ENCODE assay signal across 21 cellular contexts in the genomic region with DNA sequence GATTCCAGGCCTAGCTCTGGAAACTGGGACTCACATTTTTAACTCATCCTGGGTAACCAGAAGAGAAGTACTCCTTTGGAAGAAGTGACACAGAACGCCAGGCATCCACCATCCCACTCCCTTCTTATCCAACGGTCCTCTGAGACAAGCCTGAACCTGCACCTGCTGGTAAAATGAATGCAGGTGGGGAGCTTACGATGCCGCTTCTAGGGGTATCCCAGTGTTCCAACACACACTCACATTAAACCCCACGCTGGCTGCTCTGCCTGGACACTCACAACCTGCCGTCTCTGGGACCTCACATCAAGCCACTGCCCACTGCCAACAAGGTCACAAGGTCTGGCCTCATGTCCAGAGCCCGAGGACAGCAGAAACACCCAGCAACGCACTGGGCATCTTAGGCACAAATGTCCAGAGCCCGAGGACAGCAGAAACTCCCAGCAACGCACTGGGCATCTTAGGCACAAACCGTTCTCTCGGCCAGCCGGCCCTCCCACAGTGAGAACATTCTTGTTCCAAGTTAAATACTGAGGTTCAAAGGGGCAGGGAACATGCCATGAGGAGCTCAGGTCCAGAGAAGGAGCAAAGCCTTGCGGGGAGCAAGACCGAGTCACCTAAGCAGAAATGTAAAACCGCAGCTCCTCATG. TPM values are rescaled to one million over a fixed set of nuclear protein-coding genes. Genes with fewer than 3 reads are reported as not detected.
DNase-seq lines count a peak whose midpoint lies in the region; ATAC-seq and TF ChIP-seq lines count a peak whose summit lies in the region.
"Had no signal": no experiment of that assay in that cellular context is flagged by ENCODE, and none has a peak within 500 bp of the region (broad histone marks: within the 10 kb centered on the region; RNA-seq: fewer than 3 reads in every experiment).

No MANE protein-coding gene starts in this region.

- peaks cover 31% of the 10 kb centered on the region for H3K4me1 Mint-ChIP-seq in activated T-cell treated with anti-CD3 and anti-CD28 coated beads, Interleukin-2, amount 50 U/mL, for 24 hours (ENCODE audit: low read depth)
- peaks cover 16% of the 10 kb centered on the region for H3K4me1 Mint-ChIP-seq in type B pancreatic cell (ENCODE audit: unreplicated experiment)
- H3K4me1 Mint-ChIP-seq: mesothelial cell of epicardium had no signal

- H3K9me3 ChIP-seq in colonic mucosa (no peaks in the 10 kb centered on the region), mucosa of descending colon (no peaks in the 10 kb centered on the region)
- H3K9me3 ChIP-seq: A549, neutrophil, SJCRH30, thyroid gland had no signal

- H3K4me1 ChIP-seq in colonic mucosa (peaks cover 28% of the 10 kb centered on the region), mucosa of descending colon (ENCODE audit: low read depth) (peaks cover 40% of the 10 kb centered on the region)
- H3K4me1 ChIP-seq: A549, SJCRH30 had no signal

- ATAC-seq in mucosa of descending colon: no peak
- ATAC-seq: A549 had no signal

- peak; percentile 16 for DNase-seq in activated T-cell treated with anti-CD3 and anti-CD28 coated beads, Interleukin-2, amount 50 U/mL, for 24 hours
- DNase-seq in activated T-cell treated with anti-CD3 and anti-CD28 coated beads, Interleukin-2, amount 50 U/mL, for 1 hour: no peak
- DNase-seq in colonic mucosa (peak; percentile 16), mucosa of descending colon (peak; percentile 4 to 31 (median 25)), type B pancreatic cell (ENCODE audit: extremely low spot score, unreplicated experiment) (peak; percentile 37), H4 (ENCODE audit: low spot score) (no peak), H7 (no peak), hepatic stellate cell (ENCODE audit: low spot score) (no peak)
- DNase-seq: activated CD4-positive, alpha-beta T cell treated with anti-CD3 and anti-CD28 coated beads for 48 hours; CD4-positive, alpha-beta T cell; foreskin melanocyte; MV-4-11; NCI-H2029 treated with DMSO at 0.1 percent for 48 hours; NCI-H524 treated with DMSO at 0.1 percent for 48 hours; SJCRH30; stimulated activated CD4-positive, alpha-beta T cell treated with anti-CD3 and anti-CD28 coated beads, Interleukin-4, amount 100 ng/mL, for 4 hours had no signal

- no peak overlapping the region for H3K27ac ChIP-seq in colonic mucosa
- H3K27ac ChIP-seq: A549, neutrophil, SJCRH30 had no signal

- H3K36me3 ChIP-seq in colonic mucosa: peaks cover 4% of the 10 kb centered on the region
- H3K36me3 ChIP-seq in mucosa of descending colon (ENCODE audit: low read depth): no peaks in the 10 kb centered on the region
- no peaks in the 10 kb centered on the region for H3K36me3 ChIP-seq in H7 (replicated peaks; ENCODE audit: control insufficient read depth, insufficient read depth, low read length)
- H3K36me3 ChIP-seq: SJCRH30 had no signal

- intact Hi-C loops in colonic mucosa (cut with DNase I) (loop anchor here (10.0 kb wide), 2 partner anchors 93 to 203 kb away; a partner anchor contains a TSS), mucosa of descending colon (cut with DNase I, micrococcal nuclease) (no loop called here)

- peaks cover 4% of the 10 kb centered on the region for H3K9me3 Mint-ChIP-seq in activated T-cell treated with anti-CD3 and anti-CD28 coated beads, Interleukin-2, amount 50 U/mL, for 24 hours
- no peaks in the 10 kb centered on the region for H3K9me3 Mint-ChIP-seq in type B pancreatic cell
- H3K9me3 Mint-ChIP-seq: CD4-positive, alpha-beta T cell had no signal

- H3K27me3 Mint-ChIP-seq in activated T-cell treated with anti-CD3 and anti-CD28 coated beads, Interleukin-2, amount 50 U/mL, for 24 hours: no peaks in the 10 kb centered on the region
- no peaks in the 10 kb centered on the region for H3K27me3 Mint-ChIP-seq in type B pancreatic cell
- H3K27me3 Mint-ChIP-seq: activated naive CD8-positive, alpha-beta T cell; CD4-positive, alpha-beta T cell had no signal

- no peak overlapping the region for H3K27ac Mint-ChIP-seq in activated T-cell treated with anti-CD3 and anti-CD28 coated beads, Interleukin-2, amount 50 U/mL, for 24 hours
- H3K27ac Mint-ChIP-seq in type B pancreatic cell: no peak overlapping the region
- H3K27ac Mint-ChIP-seq: CD4-positive, alpha-beta T cell; mesothelial cell of epicardium had no signal

- no peak overlapping the region for H3K4me3 Mint-ChIP-seq in activated T-cell treated with anti-CD3 and anti-CD28 coated beads, Interleukin-2, amount 50 U/mL, for 24 hours
- no peak overlapping the region for H3K4me3 Mint-ChIP-seq in type B pancreatic cell
- H3K4me3 Mint-ChIP-seq: activated naive CD8-positive, alpha-beta T cell; CD4-positive, alpha-beta T cell; mesothelial cell of epicardium had no signal

- no peak overlapping the region for H3K4me3 ChIP-seq in colonic mucosa
- H3K4me3 ChIP-seq in mucosa of descending colon: no peak overlapping the region
- no peak overlapping the region for H3K4me3 ChIP-seq in H7 (ENCODE audit: insufficient read depth, low read depth, low read length)
- H3K4me3 ChIP-seq: A549, SJCRH30, thyroid gland had no signal

- H3K36me3 Mint-ChIP-seq in activated T-cell treated with anti-CD3 and anti-CD28 coated beads, Interleukin-2, amount 50 U/mL, for 24 hours (ENCODE audit: low read depth): peaks cover 73% of the 10 kb centered on the region
- peaks cover 36% of the 10 kb centered on the region for H3K36me3 Mint-ChIP-seq in type B pancreatic cell

- H3K27me3 ChIP-seq in colonic mucosa: no peaks in the 10 kb centered on the region
- no peaks in the 10 kb centered on the region for H3K27me3 ChIP-seq in H7 (ENCODE audit: control insufficient read depth, insufficient read depth, low read length)
- H3K27me3 ChIP-seq: neutrophil, SJCRH30, thyroid gland had no signal

- TF ChIP-seq CTCF in colonic mucosa (IDR thresholded peaks at IDR 0.05): no peak
- no peak for TF ChIP-seq CTCF in mucosa of descending colon (IDR thresholded peaks at IDR 0.05)
- no peak for TF ChIP-seq CTCF in type B pancreatic cell (conservative IDR thresholded peaks at IDR 0.05)

- peak overlapping the region in 1 of 2 donors; percentile 59 for H3K9ac ChIP-seq in colonic mucosa (ENCODE audit: low read depth in 2 of 2, low read length in 2 of 2)

RNA-seq across cellular contexts. Expression of a gene that starts 9.9 kb away (rescaled TPM):
- 10 to 100 TPM; 74.9 to 88.0 TPM for total RNA-seq in colonic mucosa
- total RNA-seq in mucosa of descending colon: 10 to 100 TPM; 54.5 to 90.1 (median 68.6) TPM
- 39.3 and 39.7 TPM in 2 replicates for total RNA-seq in type B pancreatic cell (ENCODE audit: low replicate concordance)
- total RNA-seq in H4 (2014; rRNA removed; shearing (Covaris generic)): 17.4 and 25.6 TPM in 2 replicates
- 19.6 and 28.6 TPM in 2 replicates for total RNA-seq in H7 (2014; rRNA removed; shearing (Covaris generic))

RNA-seq across cellular contexts. Expression of a gene that starts 22.8 kb away (rescaled TPM):
- 10 to 100 TPM; 51.8 to 59.6 TPM for total RNA-seq in colonic mucosa
- total RNA-seq in mucosa of descending colon: 10 to 100 TPM; 33.8 to 73.7 (median 68.4) TPM
- total RNA-seq in type B pancreatic cell (ENCODE audit: low replicate concordance): 9.9 and 25.0 TPM in 2 replicates
- total RNA-seq in H4 (2014; rRNA removed; shearing (Covaris generic)): 16.9 and 26.2 TPM in 2 replicates
- total RNA-seq in H7 (2014; rRNA removed; shearing (Covaris generic)): 1.6 and 2.8 TPM in 2 replicates
- total RNA-seq: SJCRH30 had no signal

RNA-seq across cellular contexts. Expression of a gene that starts 46.8 kb away (rescaled TPM):
- total RNA-seq in colonic mucosa (100 to 1,000 TPM; 101 to 138 TPM), mucosa of descending colon (10 to 100 TPM; 64.1 to 83.4 (median 76.7) TPM), type B pancreatic cell (ENCODE audit: low replicate concordance) (103 and 126 TPM in 2 replicates)
- total RNA-seq in H4 (2014; rRNA removed; shearing (Covaris generic)): 144 and 146 TPM in 2 replicates
- total RNA-seq in H7 (2014; rRNA removed; shearing (Covaris generic)): 80.2 and 98.4 TPM in 2 replicates

Comparison
In these comparisons a context has a peak if more than half of its experiments do, and no peak if none do; other contexts are left out.
1. DNase-seq: peak in activated T-cell treated with anti-CD3 and anti-CD28 coated beads, Interleukin-2, amount 50 U/mL, for 24 hours (single experiment), colonic mucosa (single experiment), mucosa of descending colon (3 of 3) and type B pancreatic cell (single experiment); none in activated T-cell treated with anti-CD3 and anti-CD28 coated beads, Interleukin-2, amount 50 U/mL, for 1 hour (single experiment), H4 (single experiment), H7 (single experiment) and hepatic stellate cell (single experiment).